In the genomic region with DNA sequence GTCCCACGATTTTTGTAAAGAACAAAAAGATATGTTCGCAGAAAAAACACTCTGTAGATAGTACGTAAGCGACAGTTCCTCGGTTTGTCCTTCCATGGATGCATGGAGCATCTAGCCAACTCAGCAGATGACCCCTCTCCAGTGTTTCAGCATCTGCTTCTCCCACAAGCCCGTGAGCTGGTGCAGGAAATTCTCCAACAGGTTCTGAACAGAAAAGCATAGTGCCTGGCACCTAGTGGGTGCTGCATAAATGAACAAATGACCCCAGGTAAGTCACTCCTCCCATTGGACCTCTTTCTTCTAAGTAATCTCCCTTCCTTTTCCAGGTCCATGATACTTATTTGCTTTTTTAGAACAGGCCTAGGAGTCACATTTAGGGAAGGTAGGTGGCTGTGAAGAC, we compare ENCODE assay signal across 8 cellular contexts. TPM values are rescaled to one million over a fixed set of nuclear protein-coding genes. Genes with fewer than 3 reads are reported as not detected.
DNase-seq lines count a peak whose midpoint lies in the region; ATAC-seq and TF ChIP-seq lines count a peak whose summit lies in the region.

No MANE protein-coding gene starts in this region.

- H3K36me3 Mint-ChIP-seq in activated CD8-positive, alpha-beta T cell treated with anti-CD3 and anti-CD28 coated beads for 36 hours (ENCODE audit: low read depth), result peaks cover 1% of the 10 kb centered on the region
- no peaks in the 10 kb centered on the region for H3K36me3 Mint-ChIP-seq in immature natural killer cell
- peaks cover 0 to 2% of the 10 kb centered on the region in 2 donors for H3K36me3 Mint-ChIP-seq in stimulated activated naive B cell treated with anti-CD40 and anti-IgM and Interleukin-4, amounts not matched to agents 10 μg/mL and 1 μg/mL and 100 μg/mL, for 72 hours

- H3K9me3 Mint-ChIP-seq in activated CD8-positive, alpha-beta T cell treated with anti-CD3 and anti-CD28 coated beads for 36 hours, result no peaks in the 10 kb centered on the region
- no peaks in the 10 kb centered on the region for H3K9me3 Mint-ChIP-seq in immature natural killer cell
- H3K9me3 Mint-ChIP-seq in stimulated activated naive B cell treated with anti-CD40 and anti-IgM and Interleukin-4, amounts not matched to agents 10 μg/mL and 1 μg/mL and 100 μg/mL, for 72 hours, result no peaks in the 10 kb centered on the region

- H3K4me1 Mint-ChIP-seq in activated CD8-positive, alpha-beta T cell treated with anti-CD3 and anti-CD28 coated beads for 36 hours (ENCODE audit: low read depth), result peaks cover 71% of the 10 kb centered on the region
- H3K4me1 Mint-ChIP-seq in immature natural killer cell, result peaks cover 62 to 71% of the 10 kb centered on the region in 2 donors
- peaks cover 22 to 46% of the 10 kb centered on the region in 2 donors for H3K4me1 Mint-ChIP-seq in stimulated activated naive B cell treated with anti-CD40 and anti-IgM and Interleukin-4, amounts not matched to agents 10 μg/mL and 1 μg/mL and 100 μg/mL, for 72 hours

- no peak for ATAC-seq in activated CD8-positive, alpha-beta T cell treated with anti-CD3 and anti-CD28 coated beads for 36 hours
- no peak for ATAC-seq in stimulated activated naive B cell treated with anti-CD40 and anti-IgM and Interleukin-4, amounts not matched to agents 10 μg/mL and 1 μg/mL and 100 μg/mL, for 72 hours (replicated peaks)

- TF ChIP-seq CTCF in activated CD8-positive, alpha-beta T cell treated with anti-CD3 and anti-CD28 coated beads for 36 hours (IDR thresholded peaks at IDR 0.05), result no peak

- CTCF ChIA-PET in activated CD8-positive, alpha-beta T cell treated with anti-CD3 and anti-CD28 coated beads for 36 hours (lab: Charles Lee), result interaction anchor here (1.0 to 3.3 kb wide), 4 partner anchors 13 to 91 kb away, joined by 3 to 19 read pairs (median 4); no protein-coding TSS in a partner anchor

- peak overlapping the region; percentile 71 for H3K27ac Mint-ChIP-seq in activated CD8-positive, alpha-beta T cell treated with anti-CD3 and anti-CD28 coated beads for 36 hours
- peak overlapping the region; percentile 17 to 84 (median 76) for H3K27ac Mint-ChIP-seq in immature natural killer cell
- no peak overlapping the region for H3K27ac Mint-ChIP-seq in stimulated activated naive B cell treated with anti-CD40 and anti-IgM and Interleukin-4, amounts not matched to agents 10 μg/mL and 1 μg/mL and 100 μg/mL, for 72 hours

- POLR2A ChIA-PET in activated CD8-positive, alpha-beta T cell treated with anti-CD3 and anti-CD28 coated beads for 36 hours (lab: Charles Lee), result interaction anchor here (0.5 to 5.5 kb wide), 7 partner anchors 14 to 141 kb away, joined by 3 to 28 read pairs (median 8); a partner anchor contains a TSS

- DNase-seq in NCI-H510A treated with DMSO at 0.1 percent for 48 hours (lab: John Stamatoyannopoulos, UW) (peak; percentile 8), NCI-H510A (lab: John Stamatoyannopoulos, UW) (no peak), immature natural killer cell (no peak), DMS 273 treated with DMSO at 0.1 percent for 48 hours (lab: John Stamatoyannopoulos, UW) (no peak), NCI-H82 treated with DMSO at 0.1 percent for 48 hours (lab: John Stamatoyannopoulos, UW; ENCODE audit: unreplicated experiment) (no peak)
- DNase-seq in activated CD8-positive, alpha-beta T cell treated with anti-CD3 and anti-CD28 coated beads for 36 hours, result no peak
- DNase-seq in stimulated activated naive B cell treated with anti-CD40 and anti-IgM and Interleukin-4, amounts not matched to agents 10 μg/mL and 1 μg/mL and 100 μg/mL, for 72 hours, result no peak
- no peak for DNase-seq in effector CD8-positive, alpha-beta T cell (lab: John Stamatoyannopoulos, UW)

- peak overlapping the region; percentile 59 for H3K4me3 Mint-ChIP-seq in activated CD8-positive, alpha-beta T cell treated with anti-CD3 and anti-CD28 coated beads for 36 hours
- H3K4me3 Mint-ChIP-seq in immature natural killer cell, result peak overlapping the region; percentile 72 to 83 (median 78)
- peak overlapping the region; percentile 65 to 75 for H3K4me3 Mint-ChIP-seq in stimulated activated naive B cell treated with anti-CD40 and anti-IgM and Interleukin-4, amounts not matched to agents 10 μg/mL and 1 μg/mL and 100 μg/mL, for 72 hours

- no peaks in the 10 kb centered on the region for H3K27me3 Mint-ChIP-seq in activated CD8-positive, alpha-beta T cell treated with anti-CD3 and anti-CD28 coated beads for 36 hours
- H3K27me3 Mint-ChIP-seq in immature natural killer cell (ENCODE audit: low read depth in 3 of 3), result peaks cover 5 to 12% (median 8%) of the 10 kb centered on the region in 3 donors
- H3K27me3 Mint-ChIP-seq in stimulated activated naive B cell treated with anti-CD40 and anti-IgM and Interleukin-4, amounts not matched to agents 10 μg/mL and 1 μg/mL and 100 μg/mL, for 72 hours, result peaks cover 7 to 8% of the 10 kb centered on the region in 2 donors

- intact Hi-C loops in activated CD8-positive, alpha-beta T cell treated with anti-CD3 and anti-CD28 coated beads for 36 hours (cut with micrococcal nuclease), result loop anchor here (5.0 kb wide), 1 partner anchor 91 kb away; no protein-coding TSS in a partner anchor

RNA-seq across cellular contexts. Expression of a gene that starts 1.0 kb away (rescaled TPM):
- total RNA-seq in activated CD8-positive, alpha-beta T cell treated with anti-CD3 and anti-CD28 coated beads for 36 hours, result 10 to 100 TPM; 12.8 to 13.3 TPM
- polyA plus RNA-seq in immature natural killer cell, result 10 to 100 TPM in 1 of 3 donors, 1 to 10 TPM in 2; 3.7 to 21.6 (median 5.9) TPM
